9 cellular contexts compared by ENCODE assay signal in the genomic region with DNA sequence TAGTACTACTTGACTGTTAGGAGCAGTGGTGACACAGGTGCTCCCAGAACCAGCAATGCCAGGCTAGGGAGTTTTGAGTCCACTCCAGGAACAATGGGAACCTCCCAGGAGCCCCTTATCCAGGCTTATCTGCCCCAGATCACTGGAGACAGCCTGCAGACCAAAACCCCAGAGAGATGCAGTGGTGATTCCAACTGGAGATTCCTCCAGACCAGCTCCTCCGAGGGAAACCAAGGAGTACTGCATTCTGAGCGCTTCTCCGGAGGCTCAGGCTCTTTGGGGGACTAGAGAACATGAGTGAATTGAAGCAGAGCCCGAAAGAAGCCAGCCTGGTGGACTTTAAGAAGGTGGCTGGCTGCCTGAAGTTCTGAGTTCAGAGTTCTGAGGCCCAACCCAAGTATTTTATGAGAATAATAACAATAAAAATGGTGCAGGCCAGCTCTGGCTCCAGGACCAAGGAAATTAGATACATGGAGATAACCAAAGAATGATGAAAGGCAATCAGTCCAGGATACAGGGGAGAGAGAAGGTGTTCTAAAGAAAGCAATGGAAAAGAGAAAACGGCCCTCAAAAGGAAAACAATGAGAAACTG. TPM values are rescaled to one million over a fixed set of nuclear protein-coding genes. Genes with fewer than 3 reads are reported as not detected.
DNase-seq lines count a peak whose midpoint lies in the region; ATAC-seq, FAIRE-seq and TF ChIP-seq lines count a peak whose summit lies in the region.
"Had no signal": no experiment of that assay in that cellular context is flagged by ENCODE, and none has a peak within 500 bp of the region (broad histone marks: within the 10 kb centered on the region; RNA-seq: fewer than 3 reads in every experiment).

No MANE protein-coding gene starts in this region.

- no peaks in the 10 kb centered on the region for H3K79me2 ChIP-seq in GM12878 (ENCODE audit: control insufficient read depth, insufficient read depth, low read length)

- no TSS peak for BruUV-seq in GM12878 (replicated peaks; lab: Mats Ljungman, UMichigan)

- no peak overlapping the region for H2AFZ ChIP-seq in GM12878 (ENCODE audit: control insufficient read depth, low read depth, low read length)

- SMC1A ChIA-PET in GM12878 (lab: Charles Lee; ENCODE audit: uncharacterized antibody, unreplicated experiment): no interaction called here

- no peak for TF ChIP-seq CTCF in HEK293 (tag by site-specific recombination; IDR thresholded peaks at IDR 0.05)
- TF ChIP-seq CTCF in GM12878 (IDR thresholded peaks at IDR 0.05 in 2 of 3, conservative IDR thresholded peaks at IDR 0.05 in 1 of 3; ENCODE audit: control insufficient read depth in 2 of 3, extremely low read depth in 1 of 3, insufficient read depth in 1 of 3, low read depth in 3 of 3, low read length in 3 of 3): no peak

- H3K27ac ChIP-seq in HEK293 (ENCODE audit: extremely low read depth, low read depth, low read length) (no peak overlapping the region; the same call in 1 of the 2 replicates), GM12878 (ENCODE audit: control insufficient read depth, insufficient read depth) (no peak overlapping the region)

- H4K20me1 ChIP-seq in GM12878 (ENCODE audit: control insufficient read depth, insufficient read depth): no peaks in the 10 kb centered on the region; the same call in 1 of the 2 replicates

- RAD21 ChIA-PET in GM12878 (lab: Charles Lee; ENCODE audit: unreplicated experiment): interaction anchor here (1.2 kb wide), 1 partner anchor 40 kb away, joined by 4 read pairs; no protein-coding TSS in a partner anchor

- TF ChIP-seq EP300 in GM12878 (IDR thresholded peaks at IDR 0.05; ENCODE audit: borderline replicate concordance in 1 of 2, control insufficient read depth in 1 of 2, low read depth in 2 of 2, low read length in 2 of 2): no peak

- CTCF ChIA-PET in HEK293 (lab: Yijun Ruan, JAX): no interaction called here
- CTCF ChIA-PET in GM12878 (lab: Yijun Ruan, JAX): interaction anchor here (1.6 kb wide), 1 partner anchor 86 kb away, joined by 4 read pairs; no protein-coding TSS in a partner anchor

- H3K36me3 ChIP-seq in HEK293 (ENCODE audit: control insufficient read depth in 2 of 2, insufficient read depth in 1 of 2, low read length in 2 of 2) (peaks cover 0 to 50% of the 10 kb centered on the region in 2 experiments; a peak in 1 of 3 replicates), GM12878 (ENCODE audit: control insufficient read depth in 2 of 2, insufficient read depth in 2 of 2, low read length in 1 of 2) (peaks cover 2 to 9% of the 10 kb centered on the region in 2 experiments)

- TF ChIP-seq POLR2A in GM12878 (IDR thresholded peaks at IDR 0.05; ENCODE audit: low read depth, low read length): no peak

- no peaks in the 10 kb centered on the region for H3K27me3 ChIP-seq in GM12878 (replicated peaks in 1 of 2; ENCODE audit: control insufficient read depth in 2 of 2, insufficient read depth in 2 of 2, low read length in 1 of 2)

- no peaks in the 10 kb centered on the region for H3K4me1 ChIP-seq in HEK293 (ENCODE audit: control insufficient read depth, insufficient read depth, low read length)
- H3K4me1 ChIP-seq in GM12878 (ENCODE audit: control insufficient read depth, insufficient read depth, low read length): 0 out of 2 replicates have a peak, but pooled peaks cover 3% of the 10 kb centered on the region

- H3K9ac ChIP-seq in GM12878 (ENCODE audit: control insufficient read depth, insufficient read depth, low read length): no peak overlapping the region

- ATAC-seq in GM12878: no peak

- FAIRE-seq in GM12878 (lab: Jason Lieb, UNC): no peak

- intact Hi-C loops in GM12878 (cut with micrococcal nuclease; ENCODE audit: unreplicated experiment): loop anchor here (5.0 kb wide), 1 partner anchor 38 kb away; a partner anchor contains a TSS

- 82% methylated on average over 5 of the region's 5 CpGs for WGBS in GM12878 (ENCODE audit: insufficient coverage, insufficient replicate concordance, low lambda C conversion rate, missing lambda C conversion rate)

- POLR2A ChIA-PET in HEK293 (lab: Yijun Ruan, JAX): no interaction called here
- POLR2A ChIA-PET in GM12878 (lab: Charles Lee): interaction anchor here (0.7 kb wide), 1 partner anchor 15 kb away, joined by 3 read pairs; no protein-coding TSS in a partner anchor

- H3K4me2 ChIP-seq in GM12878 (ENCODE audit: control insufficient read depth, insufficient read depth): peak overlapping the region; percentile 95

- peak overlapping the region; percentile 64; the same call in 1 of the 2 replicates for H3K4me3 ChIP-seq in HEK293 (ENCODE audit: low read depth, low read length)
- peak overlapping the region; percentile 86; the same call in 1 of the 2 replicates for H3K4me3 ChIP-seq in GM12878

- H3K9me3 ChIP-seq in HEK293 (ENCODE audit: control insufficient read depth, insufficient read depth, low read depth, low read length) (no peaks in the 10 kb centered on the region), GM12878 (replicated peaks; ENCODE audit: control insufficient read depth, insufficient read depth, low read length) (no peaks in the 10 kb centered on the region)

- in situ Hi-C loops in ACHN (cut with HindIII; ENCODE audit: low pct_ligation_motif_present, low pct_unique_long_range_greater_than_20kb, low sequenced_read_pairs) (no loop called here), GM12878 (cut with MboI) (no loop called here)

- TF ChIP-seq RAD21 in GM12878 (IDR thresholded peaks at IDR 0.05; ENCODE audit: insufficient read depth, low read depth, low read length): no peak

- DNase-seq in ACHN (peak; percentile 4), GM12878 (ENCODE audit: low read depth, low spot score) (no peak), myocyte (ENCODE audit: low read depth) (peak; percentile 35), dermis blood vessel endothelial cell (no peak), medulla oblongata (ENCODE audit: extremely low spot score) (no peak), HuH-7.5 (ENCODE audit: low spot score) (no peak), NCI-H524 (lab: John Stamatoyannopoulos, UW) (no peak)
- DNase-seq: activated CD8-positive, alpha-beta memory T cell treated with anti-CD3 and anti-CD28 coated beads for 24 hours had no signal

RNA-seq across cellular contexts. Expression of a gene that starts 1.3 kb away (rescaled TPM):
- total RNA-seq in GM12878 (2013; cell fraction: nucleolus; rRNA removed): 33.7 and 45.1 TPM in 2 replicates
- 7.9 and 13.9 TPM in 2 replicates for total RNA-seq in GM12878 (2014; rRNA removed)
- total RNA-seq in GM12878 (2014; rRNA removed; fragmentation: Illumina TruSeq; extraction: Trizol): 4.6 and 5.2 TPM in 2 replicates
- total RNA-seq in GM12878 (2021): 8.5 and 10.2 TPM in 2 replicates
- polyA plus RNA-seq in GM12878 (2011; ENCODE audit: low read depth): 3.3 TPM
- 3.3 and 5.2 TPM in 2 replicates for polyA plus RNA-seq in GM12878 (2011; rRNA removed)
- 7.7 and 9.1 TPM in 2 replicates for polyA plus RNA-seq in GM12878 (2011; cell fraction: cytosol; rRNA removed)
- polyA plus RNA-seq in GM12878 (2011; cell fraction: nucleus; rRNA removed): 35.3 and 37.5 TPM in 2 replicates
- polyA plus RNA-seq in GM12878 (2012): 5.8 and 6.8 TPM in 2 replicates
- 3.5 and 7.5 TPM in 2 replicates for polyA plus RNA-seq in GM12878 (2014; fragmentation: Illumina TruSeq; extraction: Trizol)
- polyA plus RNA-seq in GM12878 (2014; fragmentation: Nextera tagmentation; extraction: Ambion mirVana): 1 to 10 TPM; 1.4 to 1.7 TPM
- 7.9 and 9.4 TPM in 2 replicates for polyA plus RNA-seq in GM12878 (2014; rRNA removed)
- polyA plus RNA-seq in GM12878 (2016; fragmentation: Nextera tagmentation; extraction: Ambion mirVana): 1 to 10 TPM; 8.2 to 9.1 TPM
- polyA minus RNA-seq in GM12878 (2011; rRNA and poly(A)+ RNA removed): 12.9 and 13.1 TPM in 2 replicates
- polyA minus RNA-seq in GM12878 (2011; cell fraction: cytosol; rRNA and poly(A)+ RNA removed): 2.2 and 4.5 TPM in 2 replicates
- polyA minus RNA-seq in GM12878 (2011; cell fraction: nucleus; rRNA and poly(A)+ RNA removed): 18.0 and 21.9 TPM in 2 replicates
- total RNA-seq in myocyte: 15.6 and 22.3 TPM in 2 replicates
- polyA plus RNA-seq in myocyte (2012): 10.4 TPM
- 29.6 and 36.1 TPM in 2 replicates for total RNA-seq in dermis blood vessel endothelial cell

RNA-seq across cellular contexts. Expression of a gene that starts 2.4 kb away (rescaled TPM):
- 0.71 TPM in 1 of 2 replicates, not detected in the other for total RNA-seq in GM12878 (2013; cell fraction: nucleolus; rRNA removed)
- 0.49 TPM in 1 of 2 replicates, not detected in the other for total RNA-seq in GM12878 (2014; rRNA removed)
- total RNA-seq in GM12878 (2014; rRNA removed; fragmentation: Illumina TruSeq; extraction: Trizol): not detected in 2 replicates
- 0.27 TPM in 1 of 2 replicates, not detected in the other for total RNA-seq in GM12878 (2021)
- polyA plus RNA-seq in GM12878 (2011; ENCODE audit: low read depth): not detected
- polyA plus RNA-seq in GM12878 (2011; rRNA removed): not detected in 2 replicates
- not detected in 2 replicates for polyA plus RNA-seq in GM12878 (2011; cell fraction: cytosol; rRNA removed)
- not detected in 2 replicates for polyA plus RNA-seq in GM12878 (2011; cell fraction: nucleus; rRNA removed)
- 0.15 TPM in 1 of 2 replicates, not detected in the other for polyA plus RNA-seq in GM12878 (2012)
- polyA plus RNA-seq in GM12878 (2014; fragmentation: Illumina TruSeq; extraction: Trizol): not detected in 2 replicates
- not detected for polyA plus RNA-seq in GM12878 (2014; fragmentation: Nextera tagmentation; extraction: Ambion mirVana)
- polyA plus RNA-seq in GM12878 (2014; rRNA removed): 0.22 and 0.28 TPM in 2 replicates
- polyA plus RNA-seq in GM12878 (2016; fragmentation: Nextera tagmentation; extraction: Ambion mirVana): under 1 TPM; 0.59 to 0.78 TPM
- polyA minus RNA-seq in GM12878 (2011; rRNA and poly(A)+ RNA removed): not detected in 2 replicates
- polyA minus RNA-seq in GM12878 (2011; cell fraction: cytosol; rRNA and poly(A)+ RNA removed): not detected in 2 replicates
- polyA minus RNA-seq in GM12878 (2011; cell fraction: nucleus; rRNA and poly(A)+ RNA removed): 0.67 TPM in 1 of 2 replicates, not detected in the other
- total RNA-seq in myocyte: 1.7 and 3.8 TPM in 2 replicates
- 1.3 TPM for polyA plus RNA-seq in myocyte (2012)
- 2.5 and 3.2 TPM in 2 replicates for total RNA-seq in dermis blood vessel endothelial cell

RNA-seq across cellular contexts. Expression of a gene that starts 36.1 kb away (rescaled TPM):
- total RNA-seq in GM12878 (2013; cell fraction: nucleolus; rRNA removed): 16.4 TPM in 2 replicates
- total RNA-seq in GM12878 (2014; rRNA removed): 15.4 and 19.3 TPM in 2 replicates
- total RNA-seq in GM12878 (2014; rRNA removed; fragmentation: Illumina TruSeq; extraction: Trizol): 15.0 and 15.3 TPM in 2 replicates
- total RNA-seq in GM12878 (2021): 10.3 and 11.2 TPM in 2 replicates
- 8.8 TPM for polyA plus RNA-seq in GM12878 (2011; ENCODE audit: low read depth)
- 26.6 and 29.7 TPM in 2 replicates for polyA plus RNA-seq in GM12878 (2011; rRNA removed)
- polyA plus RNA-seq in GM12878 (2011; cell fraction: cytosol; rRNA removed): 22.1 and 22.6 TPM in 2 replicates
- polyA plus RNA-seq in GM12878 (2011; cell fraction: nucleus; rRNA removed): 15.3 and 18.3 TPM in 2 replicates
- polyA plus RNA-seq in GM12878 (2012): 9.4 and 10.4 TPM in 2 replicates
- polyA plus RNA-seq in GM12878 (2014; fragmentation: Illumina TruSeq; extraction: Trizol): 16.8 and 23.4 TPM in 2 replicates
- polyA plus RNA-seq in GM12878 (2014; fragmentation: Nextera tagmentation; extraction: Ambion mirVana): 10 to 100 TPM; 19.4 to 21.6 TPM
- 12.6 and 14.5 TPM in 2 replicates for polyA plus RNA-seq in GM12878 (2014; rRNA removed)
- 10 to 100 TPM; 14.2 to 16.6 TPM for polyA plus RNA-seq in GM12878 (2016; fragmentation: Nextera tagmentation; extraction: Ambion mirVana)
- polyA minus RNA-seq in GM12878 (2011; rRNA and poly(A)+ RNA removed): 22.0 and 23.3 TPM in 2 replicates
- polyA minus RNA-seq in GM12878 (2011; cell fraction: cytosol; rRNA and poly(A)+ RNA removed): 4.9 and 9.5 TPM in 2 replicates
- polyA minus RNA-seq in GM12878 (2011; cell fraction: nucleus; rRNA and poly(A)+ RNA removed): 4.2 and 5.4 TPM in 2 replicates
- total RNA-seq in myocyte: 26.0 and 41.3 TPM in 2 replicates
- polyA plus RNA-seq in myocyte (2012): 27.8 TPM
- 18.7 and 23.3 TPM in 2 replicates for total RNA-seq in dermis blood vessel endothelial cell

RNA-seq across cellular contexts. Expression of a gene that starts 42.5 kb away (rescaled TPM):
- 40.2 and 41.9 TPM in 2 replicates for total RNA-seq in GM12878 (2013; cell fraction: nucleolus; rRNA removed)
- total RNA-seq in GM12878 (2014; rRNA removed) (72.6 and 79.6 TPM in 2 replicates), GM12878 (2014; rRNA removed; fragmentation: Illumina TruSeq; extraction: Trizol) (88.9 and 99.6 TPM in 2 replicates), GM12878 (2021) (116 and 118 TPM in 2 replicates), myocyte (110 and 132 TPM in 2 replicates), dermis blood vessel endothelial cell (102 and 180 TPM in 2 replicates)
- polyA plus RNA-seq in GM12878 (2011; ENCODE audit: low read depth): 77.4 TPM
- polyA plus RNA-seq in GM12878 (2011; rRNA removed) (172 and 177 TPM in 2 replicates), GM12878 (2014; fragmentation: Illumina TruSeq; extraction: Trizol) (152 and 180 TPM in 2 replicates), GM12878 (2014; fragmentation: Nextera tagmentation; extraction: Ambion mirVana) (10 to 100 TPM; 33.3 to 47.4 TPM), GM12878 (2014; rRNA removed) (90.3 and 103 TPM in 2 replicates), GM12878 (2016; fragmentation: Nextera tagmentation; extraction: Ambion mirVana) (100 to 1,000 TPM; 109 to 114 TPM)
- polyA plus RNA-seq in GM12878 (2011; cell fraction: cytosol; rRNA removed): 133 and 164 TPM in 2 replicates
- polyA plus RNA-seq in GM12878 (2011; cell fraction: nucleus; rRNA removed): 34.7 and 45.2 TPM in 2 replicates
- 84.9 and 97.1 TPM in 2 replicates for polyA plus RNA-seq in GM12878 (2012)
- 132 and 165 TPM in 2 replicates for polyA minus RNA-seq in GM12878 (2011; rRNA and poly(A)+ RNA removed)
- polyA minus RNA-seq in GM12878 (2011; cell fraction: cytosol; rRNA and poly(A)+ RNA removed): 48.4 and 55.4 TPM in 2 replicates
- polyA minus RNA-seq in GM12878 (2011; cell fraction: nucleus; rRNA and poly(A)+ RNA removed): 10.6 and 15.8 TPM in 2 replicates
- 131 TPM for polyA plus RNA-seq in myocyte (2012)

Comparison
In these comparisons a context has a peak if more than half of its experiments do, and no peak if none do; other contexts are left out.
1. DNase-seq: peak in ACHN (single experiment) and myocyte (single experiment); none in GM12878 (single experiment), dermis blood vessel endothelial cell (single experiment), medulla oblongata (single experiment), HuH-7.5 (single experiment) and NCI-H524 (0 of 2).